In genomic region chr15:64809649-64810498, GRCh38 we compare ENCODE assay signal across 8 cellular contexts. TPM values are rescaled to one million over a fixed set of nuclear protein-coding genes. Genes with fewer than 3 reads are reported as not detected.
DNase-seq lines count a peak whose midpoint lies in the region; ATAC-seq and TF ChIP-seq lines count a peak whose summit lies in the region.

No MANE protein-coding gene starts in this region.

- peaks cover 3% of the 10 kb centered on the region for H3K27me3 Mint-ChIP-seq in type B pancreatic cell

- no peaks in the 10 kb centered on the region for H3K9me3 Mint-ChIP-seq in type B pancreatic cell

- ATAC-seq in omental fat pad (ENCODE audit: low FRiP score): peak; percentile 85
- ATAC-seq in GM18519 (IDR thresholded peaks at IDR 0.05; ENCODE audit: low FRiP score, unreplicated experiment): no peak

- H3K4me1 Mint-ChIP-seq in type B pancreatic cell (ENCODE audit: unreplicated experiment): peaks cover 44% of the 10 kb centered on the region

- TF ChIP-seq CTCF in omental fat pad (IDR thresholded peaks at IDR 0.05) (peak in 1 of 3 donors; percentile 52), type B pancreatic cell (conservative IDR thresholded peaks at IDR 0.05) (peak; percentile 95)

- DNase-seq in ELR (ENCODE audit: low read depth) (peak; percentile 78), M059J (ENCODE audit: low read depth) (peak; percentile 68), SHP77 treated with DMSO at 0.1 percent for 48 hours (lab: John Stamatoyannopoulos, UW) (peak; percentile 67), globus pallidus (ENCODE audit: low spot score) (peak; percentile 70), omental fat pad (ENCODE audit: low spot score) (peak; percentile 87), type B pancreatic cell (ENCODE audit: extremely low spot score, unreplicated experiment) (peak; percentile 84)
- DNase-seq in activated effector memory CD4-positive, alpha-beta T cell treated with anti-CD3 and anti-CD28 coated beads, Interleukin-2, amount 50 U/mL, for 16 hours: peak; percentile 90

- no peaks in the 10 kb centered on the region for H3K36me3 Mint-ChIP-seq in type B pancreatic cell

- peak overlapping the region; percentile 91 for H3K27ac Mint-ChIP-seq in type B pancreatic cell

- H3K4me3 Mint-ChIP-seq in type B pancreatic cell: no peak overlapping the region

RNA-seq across cellular contexts. Expression of gene PIF1, which starts 15.6 kb away (rescaled TPM):
- 9.0 and 11.1 TPM in 2 replicates for total RNA-seq in M059J (2014; rRNA removed; shearing (Covaris generic))
- total RNA-seq in omental fat pad (1 to 10 TPM in 2 of 4 donors, under 1 TPM in 1, not detected in 1; 0.63 to 1.4 (median 1.0) TPM), type B pancreatic cell (ENCODE audit: low replicate concordance) (8.0 and 30.5 TPM in 2 replicates)

RNA-seq across cellular contexts. Expression of gene PLEKHO2, which starts 31.8 kb away (rescaled TPM):
- 8.7 and 14.0 TPM in 2 replicates for total RNA-seq in M059J (2014; rRNA removed; shearing (Covaris generic))
- 10 to 100 TPM; 53.0 to 86.6 (median 58.4) TPM for total RNA-seq in omental fat pad
- 10.1 and 11.2 TPM in 2 replicates for total RNA-seq in type B pancreatic cell (ENCODE audit: low replicate concordance)

RNA-seq across cellular contexts. Expression of gene RBPMS2, which starts 34.5 kb away (rescaled TPM):
- 0.91 TPM in 1 of 2 replicates, not detected in the other for total RNA-seq in M059J (2014; rRNA removed; shearing (Covaris generic))
- total RNA-seq in omental fat pad (1 to 10 TPM; 1.4 to 3.1 (median 2.8) TPM), type B pancreatic cell (ENCODE audit: low replicate concordance) (6.4 and 19.7 TPM in 2 replicates)
